ENCODE assay signal across 8 cellular contexts in genomic region chr2:54572262-54572635, GRCh38.
A peak's percentile ranks its signal among the peaks of the same experiment; 100 is the strongest.
DNase-seq lines count a peak whose midpoint lies in the region; ATAC-seq and TF ChIP-seq lines count a peak whose summit lies in the region.

No MANE protein-coding gene starts in this region.

- ATAC-seq in activated T-cell treated with anti-CD3 and anti-CD28 coated beads, Interleukin-2, amount 50 U/mL, for 72 hours (replicated peaks in 1 of 2) = peak; percentile 47
- ATAC-seq in SK-N-SH treated with all-trans-retinoic acid at 6 μM for 48 hours (peak; percentile 71), esophagus mucosa (peak; percentile 46), GM21529 (IDR thresholded peaks at IDR 0.05; ENCODE audit: unreplicated experiment) (no peak)

- H3K27ac Mint-ChIP-seq in activated T-cell treated with anti-CD3 and anti-CD28 coated beads, Interleukin-2, amount 50 U/mL, for 72 hours = peak overlapping the region; percentile 97
- H3K27ac Mint-ChIP-seq in osteocyte (ENCODE audit: unreplicated experiment) = peak overlapping the region; percentile 96

- H3K27me3 Mint-ChIP-seq in activated T-cell treated with anti-CD3 and anti-CD28 coated beads, Interleukin-2, amount 50 U/mL, for 72 hours (ENCODE audit: low read depth) = no peaks in the 10 kb centered on the region
- H3K27me3 Mint-ChIP-seq in osteocyte (ENCODE audit: unreplicated experiment) = no peaks in the 10 kb centered on the region

- H3K9me3 Mint-ChIP-seq in activated T-cell treated with anti-CD3 and anti-CD28 coated beads, Interleukin-2, amount 50 U/mL, for 72 hours = peaks cover 0 to 3% of the 10 kb centered on the region in 2 donors
- H3K9me3 Mint-ChIP-seq in osteocyte (ENCODE audit: unreplicated experiment) = no peaks in the 10 kb centered on the region

- no peak for TF ChIP-seq CTCF in osteocyte (IDR thresholded peaks at IDR 0.05)

- DNase-seq in activated T-cell treated with anti-CD3 and anti-CD28 coated beads, Interleukin-2, amount 50 U/mL, for 72 hours = peak in 1 of 2 donors; percentile 31
- no peak for DNase-seq in activated T-cell treated with anti-CD3 and anti-CD28 coated beads, Interleukin-2, amount 50 U/mL, for 48 hours
- DNase-seq in osteocyte (ENCODE audit: extremely low spot score, unreplicated experiment) (no peak), ecto neural progenitor cell (ENCODE audit: low spot score) (no peak), inferior parietal cortex (ENCODE audit: extremely low spot score) (no peak)

- H3K36me3 Mint-ChIP-seq in activated T-cell treated with anti-CD3 and anti-CD28 coated beads, Interleukin-2, amount 50 U/mL, for 72 hours (ENCODE audit: insufficient read depth in 2 of 2) = peaks cover 10 to 13% of the 10 kb centered on the region in 2 donors
- peaks cover 8% of the 10 kb centered on the region for H3K36me3 Mint-ChIP-seq in osteocyte (ENCODE audit: unreplicated experiment)

- peak overlapping the region; percentile 75 to 91 for H3K4me3 Mint-ChIP-seq in activated T-cell treated with anti-CD3 and anti-CD28 coated beads, Interleukin-2, amount 50 U/mL, for 72 hours
- peak overlapping the region; percentile 57 for H3K4me3 Mint-ChIP-seq in osteocyte (ENCODE audit: unreplicated experiment)

- peaks cover 98% of the 10 kb centered on the region for H3K4me1 Mint-ChIP-seq in activated T-cell treated with anti-CD3 and anti-CD28 coated beads, Interleukin-2, amount 50 U/mL, for 72 hours (ENCODE audit: low read depth)
- peaks cover 81% of the 10 kb centered on the region for H3K4me1 Mint-ChIP-seq in osteocyte (ENCODE audit: unreplicated experiment)

TF ChIP-seq in SK-N-SH treated with all-trans-retinoic acid at 6 μM for 48 hours, 23 proteins besides CTCF, POLR2A, EP300 and RAD21:
- TF ChIP-seq ISL1 (CRISPR knock-in tag; IDR thresholded peaks at IDR 0.05) (peak; percentile 28; the same call in 1 of the 2 replicates), TOX (CRISPR knock-in tag; IDR thresholded peaks at IDR 0.05; ENCODE audit: borderline replicate concordance) (no peak)
TF ChIP-seq in SK-N-SH treated with all-trans-retinoic acid at 6 μM for 48 hours: peak in this region for 1.
